In the genomic region with DNA sequence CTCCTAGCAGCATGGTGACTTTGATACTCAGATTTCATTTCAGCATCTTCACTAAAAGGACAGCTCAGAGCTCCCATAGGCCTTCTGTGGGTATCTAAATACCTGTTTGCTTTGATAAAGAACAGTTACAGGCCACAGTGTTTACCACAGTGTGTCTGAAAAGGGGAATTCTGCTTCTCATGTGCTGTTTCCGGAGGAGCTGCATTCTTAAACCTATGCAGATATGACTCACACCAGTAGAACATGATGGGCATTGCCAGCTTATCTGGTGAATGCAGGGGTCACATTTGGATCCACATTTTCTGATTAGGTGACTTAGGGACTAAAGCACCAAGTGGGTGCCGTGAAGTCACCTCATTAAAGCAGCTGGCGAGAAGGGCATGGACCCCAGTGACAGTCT, we compare ENCODE assay signal across 9 cellular contexts. TPM values are rescaled to one million over a fixed set of nuclear protein-coding genes. Genes with fewer than 3 reads are reported as not detected.
DNase-seq lines count a peak whose midpoint lies in the region; ATAC-seq and TF ChIP-seq lines count a peak whose summit lies in the region.
"Had no signal": no experiment of that assay in that cellular context is flagged by ENCODE, and none has a peak within 500 bp of the region (broad histone marks: within the 10 kb centered on the region; RNA-seq: fewer than 3 reads in every experiment).

No MANE protein-coding gene starts in this region.

- no peak for TF ChIP-seq CTCF in mammary epithelial cell (conservative IDR thresholded peaks at IDR 0.05 in 1 of 2, IDR thresholded peaks at IDR 0.05 in 1 of 2; ENCODE audit: extremely low read depth in 1 of 2, insufficient read depth in 1 of 2, low read depth in 1 of 2, low read length in 2 of 2)
- no peak for TF ChIP-seq CTCF in MCF 10A (IDR thresholded peaks at IDR 0.05; ENCODE audit: unreplicated experiment)

- BruUV-seq in mammary epithelial cell (replicated peaks; lab: Mats Ljungman, UMichigan): no TSS peak
- no TSS peak for BruUV-seq in MCF 10A (replicated peaks; lab: Mats Ljungman, UMichigan)

- peaks cover 41% of the 10 kb centered on the region for H3K36me3 ChIP-seq in mammary epithelial cell (ENCODE audit: insufficient read depth, low read length)

- intact Hi-C loops in mammary epithelial cell (cut with micrococcal nuclease): no loop called here
- intact Hi-C loops in MCF 10A (cut with micrococcal nuclease): no loop called here

- no peak overlapping the region for H3K27ac Mint-ChIP-seq in MCF 10A (ENCODE audit: low read depth, unreplicated experiment)
- peak overlapping the region; percentile 86 for H3K27ac Mint-ChIP-seq in activated T-helper 17 cell treated with anti-CD3 and anti-CD28 coated beads, Interleukin-2, amount 50 U/mL, for 72 hours
- peak overlapping the region; percentile 58 for H3K27ac Mint-ChIP-seq in stimulated activated effector memory CD8-positive, alpha-beta T cell treated with anti-CD3 and anti-CD28 coated beads, Interleukin-12 subunit alpha, Interleukin-12 subunit beta, amount 100 ng/mL, for 72 hours

- 98% methylated on average over 3 of the region's 3 CpGs for WGBS in mammary epithelial cell (ENCODE audit: low coverage, missing lambda C conversion rate)

- no peaks in the 10 kb centered on the region for H3K9me3 Mint-ChIP-seq in MCF 10A (ENCODE audit: unreplicated experiment)
- no peaks in the 10 kb centered on the region for H3K9me3 Mint-ChIP-seq in activated T-helper 17 cell treated with anti-CD3 and anti-CD28 coated beads, Interleukin-2, amount 50 U/mL, for 72 hours
- no peaks in the 10 kb centered on the region for H3K9me3 Mint-ChIP-seq in stimulated activated effector memory CD8-positive, alpha-beta T cell treated with anti-CD3 and anti-CD28 coated beads, Interleukin-12 subunit alpha, Interleukin-12 subunit beta, amount 100 ng/mL, for 72 hours

- no peaks in the 10 kb centered on the region for H3K4me1 Mint-ChIP-seq in MCF 10A (ENCODE audit: insufficient read depth, unreplicated experiment)
- H3K4me1 Mint-ChIP-seq in activated T-helper 17 cell treated with anti-CD3 and anti-CD28 coated beads, Interleukin-2, amount 50 U/mL, for 72 hours: peaks cover 18% of the 10 kb centered on the region
- H3K4me1 Mint-ChIP-seq in stimulated activated effector memory CD8-positive, alpha-beta T cell treated with anti-CD3 and anti-CD28 coated beads, Interleukin-12 subunit alpha, Interleukin-12 subunit beta, amount 100 ng/mL, for 72 hours: peaks cover 16% of the 10 kb centered on the region

- H3K27ac ChIP-seq in mammary epithelial cell (ENCODE audit: insufficient read depth, low read depth, low read length): no peak overlapping the region
- H3K27ac ChIP-seq: esophagus muscularis mucosa had no signal

- ATAC-seq in HG03108 (IDR thresholded peaks at IDR 0.05; ENCODE audit: unreplicated experiment): peak; percentile 84
- ATAC-seq in activated T-helper 17 cell treated with anti-CD3 and anti-CD28 coated beads, Interleukin-2, amount 50 U/mL, for 72 hours (replicated peaks): peak; percentile 98
- ATAC-seq in stimulated activated effector memory CD8-positive, alpha-beta T cell treated with anti-CD3 and anti-CD28 coated beads, Interleukin-12 subunit alpha, Interleukin-12 subunit beta, amount 100 ng/mL, for 72 hours: peak; percentile 99
- ATAC-seq in GM19467 (IDR thresholded peaks at IDR 0.05; ENCODE audit: unreplicated experiment): no peak

- no peak overlapping the region for H2AFZ ChIP-seq in mammary epithelial cell (ENCODE audit: low read depth, low read length)

- no peaks in the 10 kb centered on the region for H3K27me3 ChIP-seq in mammary epithelial cell (ENCODE audit: insufficient read depth, low read length)
- H3K27me3 ChIP-seq: esophagus muscularis mucosa had no signal

- H3K9me3 ChIP-seq in mammary epithelial cell (replicated peaks; ENCODE audit: insufficient read depth, low read length): no peaks in the 10 kb centered on the region
- H3K9me3 ChIP-seq: esophagus muscularis mucosa had no signal

- POLR2A ChIA-PET in MCF 10A (lab: Yijun Ruan, JAX): interaction anchor here (0.6 kb wide), 1 partner anchor 508 kb away, joined by 3 read pairs; no protein-coding TSS in a partner anchor

- dilution Hi-C loops in mammary epithelial cell (cut with HindIII; ENCODE audit: low sequenced_read_pairs): no loop called here

- no peaks in the 10 kb centered on the region for H3K79me2 ChIP-seq in mammary epithelial cell (ENCODE audit: insufficient read depth, low read length)

- in situ Hi-C loops in mammary epithelial cell (cut with MboI; ENCODE audit: low sequenced_read_pairs in 2 of 2): no loop called here

- no peaks in the 10 kb centered on the region for H4K20me1 ChIP-seq in mammary epithelial cell (ENCODE audit: insufficient read depth, low read length)

- DNase-seq in mammary epithelial cell (peak; percentile 9), MCF 10A (ENCODE audit: unreplicated experiment) (no peak), NCI-H1048 (lab: John Stamatoyannopoulos, UW) (no peak), mucosa of gallbladder (ENCODE audit: low spot score) (no peak)
- DNase-seq in stimulated activated effector memory CD8-positive, alpha-beta T cell treated with anti-CD3 and anti-CD28 coated beads, Interleukin-12 subunit alpha, Interleukin-12 subunit beta, amount 100 ng/mL, for 72 hours (ENCODE audit: low spot score in 2 of 2): peak; percentile 15 to 65

- H3K36me3 Mint-ChIP-seq in MCF 10A (ENCODE audit: insufficient read depth, unreplicated experiment): peaks cover 96% of the 10 kb centered on the region
- peaks cover 97% of the 10 kb centered on the region for H3K36me3 Mint-ChIP-seq in activated T-helper 17 cell treated with anti-CD3 and anti-CD28 coated beads, Interleukin-2, amount 50 U/mL, for 72 hours (ENCODE audit: low read depth)
- peaks cover 100% of the 10 kb centered on the region for H3K36me3 Mint-ChIP-seq in stimulated activated effector memory CD8-positive, alpha-beta T cell treated with anti-CD3 and anti-CD28 coated beads, Interleukin-12 subunit alpha, Interleukin-12 subunit beta, amount 100 ng/mL, for 72 hours

- H3K9ac ChIP-seq in mammary epithelial cell (ENCODE audit: insufficient read depth, low read length): no peak overlapping the region

- H3K4me1 ChIP-seq in mammary epithelial cell (ENCODE audit: insufficient read depth, low read length): no peaks in the 10 kb centered on the region
- H3K4me1 ChIP-seq: esophagus muscularis mucosa had no signal

- no peak overlapping the region for H3K4me3 ChIP-seq in mammary epithelial cell (replicated peaks in 1 of 3; ENCODE audit: insufficient read depth in 1 of 3, low read depth in 2 of 3, low read length in 3 of 3)
- H3K4me3 ChIP-seq: esophagus muscularis mucosa had no signal

- no peak overlapping the region for H3K4me3 Mint-ChIP-seq in MCF 10A (ENCODE audit: unreplicated experiment)
- H3K4me3 Mint-ChIP-seq in activated T-helper 17 cell treated with anti-CD3 and anti-CD28 coated beads, Interleukin-2, amount 50 U/mL, for 72 hours: peak overlapping the region; percentile 85
- peak overlapping the region; percentile 46 for H3K4me3 Mint-ChIP-seq in stimulated activated effector memory CD8-positive, alpha-beta T cell treated with anti-CD3 and anti-CD28 coated beads, Interleukin-12 subunit alpha, Interleukin-12 subunit beta, amount 100 ng/mL, for 72 hours

- no peak overlapping the region for H3K4me2 ChIP-seq in mammary epithelial cell (ENCODE audit: insufficient read depth, low read depth, low read length)

- H3K27me3 Mint-ChIP-seq in MCF 10A (ENCODE audit: insufficient read depth, unreplicated experiment): no peaks in the 10 kb centered on the region
- H3K27me3 Mint-ChIP-seq in activated T-helper 17 cell treated with anti-CD3 and anti-CD28 coated beads, Interleukin-2, amount 50 U/mL, for 72 hours: no peaks in the 10 kb centered on the region

- CTCF ChIA-PET in mammary epithelial cell (lab: Charles Lee; ENCODE audit: low non-redundant PET): interaction anchor here (0.6 kb wide), 1 partner anchor 842 kb away, joined by 5 read pairs; no protein-coding TSS in a partner anchor
- CTCF ChIA-PET in MCF 10A (lab: Yijun Ruan, JAX): no interaction called here

RNA-seq across cellular contexts. Expression of a gene that starts 52.6 kb away (rescaled TPM):
- 10 to 100 TPM; 18.3 to 29.1 TPM for total RNA-seq in mammary epithelial cell
- polyA plus RNA-seq in mammary epithelial cell: 12.7 TPM
- polyA minus RNA-seq in mammary epithelial cell: 47.2 TPM
- 30.4 and 31.5 TPM in 2 replicates for total RNA-seq in MCF 10A (2022)
- 10 to 100 TPM; 59.1 to 69.5 TPM for total RNA-seq in activated T-helper 17 cell treated with anti-CD3 and anti-CD28 coated beads, Interleukin-2, amount 50 U/mL, for 72 hours
- total RNA-seq in mucosa of gallbladder: 41.1 TPM

Comparison
In these comparisons a context has a peak if more than half of its experiments do, and no peak if none do; other contexts are left out.
1. DNase-seq: peak in mammary epithelial cell (single experiment) and stimulated activated effector memory CD8-positive, alpha-beta T cell treated with anti-CD3 and anti-CD28 coated beads, Interleukin-12 subunit alpha, Interleukin-12 subunit beta, amount 100 ng/mL, for 72 hours (2 of 2); none in MCF 10A (single experiment), NCI-H1048 (single experiment) and mucosa of gallbladder (single experiment).